ENCODE assay signal across 10 cellular contexts in genomic region chr5:41433552-41434181, GRCh38.
DNase-seq lines count a peak whose midpoint lies in the region; ATAC-seq and TF ChIP-seq lines count a peak whose summit lies in the region.
"Had no signal": no experiment of that assay in that cellular context is flagged by ENCODE, and none has a peak within 500 bp of the region (broad histone marks: within the 10 kb centered on the region; RNA-seq: fewer than 3 reads in every experiment).

No MANE protein-coding gene starts in this region.

- no peak for TF ChIP-seq EP300 in Ishikawa (IDR thresholded peaks at IDR 0.05; ENCODE audit: borderline replicate concordance)

- TF ChIP-seq POLR2A in body of pancreas (IDR thresholded peaks at IDR 0.05) = no peak

- intact Hi-C loops in body of pancreas (cut with DNase I) = no loop called here
- intact Hi-C loops in activated CD4-positive, alpha-beta T cell treated with anti-CD3 and anti-CD28 coated beads, Interleukin-2, amount 10 ng/mL, durations not matched to agents 24 days and 14 days (cut with micrococcal nuclease) = no loop called here

- peak overlapping the region; percentile 5; the same call in 1 of the 2 replicates for H3K9ac ChIP-seq in ES-I3 (ENCODE audit: low read depth, low read length)

- no peaks in the 10 kb centered on the region for H3K36me3 ChIP-seq in ES-I3 (ENCODE audit: insufficient read depth, low read length)
- no peaks in the 10 kb centered on the region for H3K36me3 ChIP-seq in body of pancreas (replicated peaks in 1 of 2; ENCODE audit: insufficient read depth in 1 of 2, low read depth in 2 of 2)

- H3K4me1 ChIP-seq in ES-I3 (ENCODE audit: insufficient read depth, low read length) (no peaks in the 10 kb centered on the region), body of pancreas (peaks cover 48% of the 10 kb centered on the region)

- no peak overlapping the region for H3K4me3 ChIP-seq in body of pancreas

- H3K27ac Mint-ChIP-seq in nephron = no peak overlapping the region
- no peak overlapping the region for H3K27ac Mint-ChIP-seq in activated CD4-positive, alpha-beta T cell treated with anti-CD3 and anti-CD28 coated beads, Interleukin-2, amount 10 ng/mL, durations not matched to agents 24 days and 14 days
- H3K27ac Mint-ChIP-seq: stimulated activated naive CD8-positive, alpha-beta T cell treated with anti-CD3 and anti-CD28 coated beads, Interleukin-15, amount 100 ng/mL, for 72 hours had no signal

- H3K27ac ChIP-seq in body of pancreas = peak overlapping the region; percentile 75 to 86 (median 83)

- 0 out of 2 replicates have a peak, but pooled peaks have one; percentile 6 for TF ChIP-seq RAD21 in Ishikawa (IDR thresholded peaks at IDR 0.05; ENCODE audit: low read depth)

- H3K9me3 ChIP-seq in ES-I3 (ENCODE audit: control insufficient read depth, insufficient read depth, low read length) = no peaks in the 10 kb centered on the region
- H3K9me3 ChIP-seq in body of pancreas = no peaks in the 10 kb centered on the region

- DNase-seq in body of pancreas (peak in 3 of 4 donors; percentile 14 to 32 (median 22)), mucosa of gallbladder (ENCODE audit: low spot score) (no peak), NCI-H146 (lab: John Stamatoyannopoulos, UW) (no peak)
- DNase-seq in activated CD4-positive, alpha-beta T cell treated with anti-CD3 and anti-CD28 coated beads, Interleukin-2, amount 10 ng/mL, durations not matched to agents 24 days and 14 days = no peak
- DNase-seq: activated CD8-positive, alpha-beta memory T cell treated with anti-CD3 and anti-CD28 coated beads for 24 hours; stimulated activated naive CD8-positive, alpha-beta T cell treated with anti-CD3 and anti-CD28 coated beads, Interleukin-15, amount 100 ng/mL, for 72 hours had no signal

- no peaks in the 10 kb centered on the region for H3K9me3 Mint-ChIP-seq in nephron
- no peaks in the 10 kb centered on the region for H3K9me3 Mint-ChIP-seq in activated CD4-positive, alpha-beta T cell treated with anti-CD3 and anti-CD28 coated beads, Interleukin-2, amount 10 ng/mL, durations not matched to agents 24 days and 14 days

- no peak for ATAC-seq in body of pancreas
- no peak for ATAC-seq in HG02642 (IDR thresholded peaks at IDR 0.05; ENCODE audit: poor library complexity, unreplicated experiment)
- ATAC-seq: stimulated activated naive CD8-positive, alpha-beta T cell treated with anti-CD3 and anti-CD28 coated beads, Interleukin-15, amount 100 ng/mL, for 72 hours had no signal

- H3K4me3 Mint-ChIP-seq in nephron = no peak overlapping the region
- no peak overlapping the region for H3K4me3 Mint-ChIP-seq in activated CD4-positive, alpha-beta T cell treated with anti-CD3 and anti-CD28 coated beads, Interleukin-2, amount 10 ng/mL, durations not matched to agents 24 days and 14 days
- H3K4me3 Mint-ChIP-seq: stimulated activated naive CD8-positive, alpha-beta T cell treated with anti-CD3 and anti-CD28 coated beads, Interleukin-15, amount 100 ng/mL, for 72 hours had no signal

- H3K27me3 ChIP-seq in body of pancreas = no peaks in the 10 kb centered on the region

- no peaks in the 10 kb centered on the region for H3K27me3 Mint-ChIP-seq in nephron (ENCODE audit: low read depth)
- no peaks in the 10 kb centered on the region for H3K27me3 Mint-ChIP-seq in activated CD4-positive, alpha-beta T cell treated with anti-CD3 and anti-CD28 coated beads, Interleukin-2, amount 10 ng/mL, durations not matched to agents 24 days and 14 days

- TF ChIP-seq CTCF in body of pancreas (IDR thresholded peaks at IDR 0.05) (peak in 5 of 7 experiments; percentile 16 to 43 (median 38)), nephron (IDR thresholded peaks at IDR 0.05; ENCODE audit: unreplicated experiment in 3 of 3) (peak in 2 of 3 experiments; percentile 38 to 54)

- 62 to 77% methylated on average over 4 of the region's 4 CpGs for WGBS in body of pancreas, 2 donors

- H3K36me3 Mint-ChIP-seq in nephron (ENCODE audit: low read depth) = no peaks in the 10 kb centered on the region
- H3K36me3 Mint-ChIP-seq in activated CD4-positive, alpha-beta T cell treated with anti-CD3 and anti-CD28 coated beads, Interleukin-2, amount 10 ng/mL, durations not matched to agents 24 days and 14 days (ENCODE audit: low read depth) = no peaks in the 10 kb centered on the region

- H3K4me1 Mint-ChIP-seq in nephron = no peaks in the 10 kb centered on the region
- H3K4me1 Mint-ChIP-seq in activated CD4-positive, alpha-beta T cell treated with anti-CD3 and anti-CD28 coated beads, Interleukin-2, amount 10 ng/mL, durations not matched to agents 24 days and 14 days = no peaks in the 10 kb centered on the region
- H3K4me1 Mint-ChIP-seq: stimulated activated naive CD8-positive, alpha-beta T cell treated with anti-CD3 and anti-CD28 coated beads, Interleukin-15, amount 100 ng/mL, for 72 hours had no signal

TF ChIP-seq in Ishikawa, 13 proteins besides CTCF, POLR2A, EP300 and RAD21:
- TF ChIP-seq ZBTB7A (IDR thresholded peaks at IDR 0.05; ENCODE audit: low read depth) (no peak), USF1 (IDR thresholded peaks at IDR 0.05) (no peak), FOXM1 (IDR thresholded peaks at IDR 0.05; ENCODE audit: borderline replicate concordance, low read depth) (no peak), MAX (IDR thresholded peaks at IDR 0.05) (no peak), YY1 (IDR thresholded peaks at IDR 0.05; ENCODE audit: low read depth) (no peak), TCF12 (IDR thresholded peaks at IDR 0.05; ENCODE audit: low read depth) (no peak), NFIC (IDR thresholded peaks at IDR 0.05) (no peak), CREB1 (IDR thresholded peaks at IDR 0.05; ENCODE audit: low read depth) (no peak), TAF1 (IDR thresholded peaks at IDR 0.05; ENCODE audit: low read depth) (no peak), REST (IDR thresholded peaks at IDR 0.05; ENCODE audit: low read depth) (no peak), TEAD4 (IDR thresholded peaks at IDR 0.05) (no peak), CEBPB (IDR thresholded peaks at IDR 0.05) (no peak)

Comparison
In these comparisons a context has a peak if more than half of its experiments do, and no peak if none do; other contexts are left out.
1. DNase-seq: peak in body of pancreas (3 of 4); none in mucosa of gallbladder (single experiment), activated CD4-positive, alpha-beta T cell treated with anti-CD3 and anti-CD28 coated beads, Interleukin-2, amount 10 ng/mL, durations not matched to agents 24 days and 14 days (single experiment) and NCI-H146 (single experiment).